9 cellular contexts compared by ENCODE assay signal in the genomic region with DNA sequence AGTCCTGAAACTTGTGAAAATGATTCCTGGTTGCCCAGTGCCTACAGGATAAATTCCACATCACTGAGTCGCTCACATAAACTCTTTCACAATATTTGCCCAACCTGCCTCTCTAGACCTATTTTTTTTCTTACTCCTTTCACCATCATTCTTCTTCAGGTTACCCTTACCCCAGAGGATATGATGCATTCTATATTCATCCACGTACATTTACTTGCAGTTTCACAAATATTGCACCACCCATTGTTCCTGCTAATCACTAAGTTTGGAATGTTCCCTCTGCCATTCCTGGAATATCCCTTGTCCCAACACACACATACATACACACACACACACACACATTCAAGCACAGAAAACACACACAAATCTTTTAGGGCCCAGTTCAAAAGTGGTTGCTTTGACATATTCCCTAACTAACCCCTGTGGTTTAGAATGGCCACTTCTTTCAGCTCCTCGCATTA.
DNase-seq lines count a peak whose midpoint lies in the region; ATAC-seq, FAIRE-seq and TF ChIP-seq lines count a peak whose summit lies in the region.
"Had no signal": no experiment of that assay in that cellular context is flagged by ENCODE, and none has a peak within 500 bp of the region (broad histone marks: within the 10 kb centered on the region; RNA-seq: fewer than 3 reads in every experiment).

No MANE protein-coding gene starts in this region.

- ATAC-seq in activated naive CD4-positive, alpha-beta T cell treated with anti-CD3 and anti-CD28 coated beads, Interleukin-2, amount 50 U/mL, for 72 hours, result peak; percentile 15 to 48

- FAIRE-seq in urothelium cell line (lab: Jason Lieb, UNC), result peak; percentile 77

- no peak overlapping the region for H3K4me3 Mint-ChIP-seq in activated naive CD4-positive, alpha-beta T cell treated with anti-CD3 and anti-CD28 coated beads, Interleukin-2, amount 10 ng/mL, durations not matched to agents 7 days and 5 days
- no peak overlapping the region for H3K4me3 Mint-ChIP-seq in activated CD4-positive, alpha-beta T cell treated with anti-CD3 and anti-CD28 coated beads, Interleukin-2, amount 10 ng/mL, durations not matched to agents 7 days and 5 days

- peaks cover 3% of the 10 kb centered on the region for H3K4me1 Mint-ChIP-seq in activated naive CD4-positive, alpha-beta T cell treated with anti-CD3 and anti-CD28 coated beads, Interleukin-2, amount 10 ng/mL, durations not matched to agents 7 days and 5 days
- peaks cover 4% of the 10 kb centered on the region for H3K4me1 Mint-ChIP-seq in activated CD4-positive, alpha-beta T cell treated with anti-CD3 and anti-CD28 coated beads, Interleukin-2, amount 10 ng/mL, durations not matched to agents 7 days and 5 days

- no peak overlapping the region for H3K4me3 ChIP-seq in astrocyte of the spinal cord (ENCODE audit: low read depth, low read length)
- H3K4me3 ChIP-seq: BLaER1 had no signal

- H3K27me3 Mint-ChIP-seq in activated naive CD4-positive, alpha-beta T cell treated with anti-CD3 and anti-CD28 coated beads, Interleukin-2, amount 10 ng/mL, durations not matched to agents 7 days and 5 days, result no peaks in the 10 kb centered on the region
- H3K27me3 Mint-ChIP-seq in activated CD4-positive, alpha-beta T cell treated with anti-CD3 and anti-CD28 coated beads, Interleukin-2, amount 10 ng/mL, durations not matched to agents 7 days and 5 days, result no peaks in the 10 kb centered on the region

- in situ Hi-C loops in astrocyte of the spinal cord (cut with HindIII; ENCODE audit: low sequenced_read_pairs), result no loop called here

- H3K36me3 Mint-ChIP-seq in activated naive CD4-positive, alpha-beta T cell treated with anti-CD3 and anti-CD28 coated beads, Interleukin-2, amount 50 U/mL, for 72 hours, result peaks cover 5 to 15% of the 10 kb centered on the region in 2 donors
- peaks cover 2% of the 10 kb centered on the region for H3K36me3 Mint-ChIP-seq in activated naive CD4-positive, alpha-beta T cell treated with anti-CD3 and anti-CD28 coated beads, Interleukin-2, amount 10 ng/mL, durations not matched to agents 7 days and 5 days
- H3K36me3 Mint-ChIP-seq in activated CD4-positive, alpha-beta T cell treated with anti-CD3 and anti-CD28 coated beads, Interleukin-2, amount 10 ng/mL, durations not matched to agents 7 days and 5 days (ENCODE audit: low read depth), result peaks cover 6% of the 10 kb centered on the region

- CTCF ChIA-PET in activated naive CD4-positive, alpha-beta T cell treated with anti-CD3 and anti-CD28 coated beads, Interleukin-2, amount 10 ng/mL, durations not matched to agents 7 days and 5 days (lab: Charles Lee), result interaction anchor here (1.2 kb wide), 1 partner anchor 9 kb away, joined by 3 read pairs; no protein-coding TSS in a partner anchor
- CTCF ChIA-PET in activated CD4-positive, alpha-beta T cell treated with anti-CD3 and anti-CD28 coated beads, Interleukin-2, amount 10 ng/mL, durations not matched to agents 7 days and 5 days (lab: Charles Lee), result interaction anchor here (1.5 to 1.7 kb wide), 2 partner anchors 35 to 623 kb away, joined by 5 to 8 read pairs; no protein-coding TSS in a partner anchor

- POLR2A ChIA-PET in activated CD4-positive, alpha-beta T cell treated with anti-CD3 and anti-CD28 coated beads, Interleukin-2, amount 10 ng/mL, durations not matched to agents 7 days and 5 days (lab: Charles Lee), result no interaction called here

- H3K9me3 Mint-ChIP-seq in activated naive CD4-positive, alpha-beta T cell treated with anti-CD3 and anti-CD28 coated beads, Interleukin-2, amount 50 U/mL, for 72 hours, result peaks cover 12 to 17% of the 10 kb centered on the region in 2 donors
- peaks cover 5% of the 10 kb centered on the region for H3K9me3 Mint-ChIP-seq in activated naive CD4-positive, alpha-beta T cell treated with anti-CD3 and anti-CD28 coated beads, Interleukin-2, amount 10 ng/mL, durations not matched to agents 7 days and 5 days
- peaks cover 12% of the 10 kb centered on the region for H3K9me3 Mint-ChIP-seq in activated CD4-positive, alpha-beta T cell treated with anti-CD3 and anti-CD28 coated beads, Interleukin-2, amount 10 ng/mL, durations not matched to agents 7 days and 5 days

- no peak overlapping the region for H3K27ac Mint-ChIP-seq in activated naive CD4-positive, alpha-beta T cell treated with anti-CD3 and anti-CD28 coated beads, Interleukin-2, amount 50 U/mL, for 72 hours
- no peak overlapping the region for H3K27ac Mint-ChIP-seq in activated naive CD4-positive, alpha-beta T cell treated with anti-CD3 and anti-CD28 coated beads, Interleukin-2, amount 10 ng/mL, durations not matched to agents 7 days and 5 days
- H3K27ac Mint-ChIP-seq in activated CD4-positive, alpha-beta T cell treated with anti-CD3 and anti-CD28 coated beads, Interleukin-2, amount 10 ng/mL, durations not matched to agents 7 days and 5 days, result no peak overlapping the region

- DNase-seq in activated naive CD4-positive, alpha-beta T cell treated with anti-CD3 and anti-CD28 coated beads, Interleukin-2, amount 50 U/mL, for 72 hours (ENCODE audit: low spot score in 2 of 2), result no peak
- no peak for DNase-seq in activated naive CD4-positive, alpha-beta T cell treated with anti-CD3 and anti-CD28 coated beads, Interleukin-2, amount 10 ng/mL, durations not matched to agents 7 days and 5 days
- DNase-seq in astrocyte of the spinal cord (ENCODE audit: low read depth, low spot score) (peak; percentile 92), iris pigment epithelial cell (ENCODE audit: low read depth) (peak; percentile 90), urothelium cell line (ENCODE audit: low spot score) (peak; percentile 40), COLO668 (lab: John Stamatoyannopoulos, UW; ENCODE audit: unreplicated experiment) (no peak), mucosa of gallbladder (ENCODE audit: low spot score) (no peak)
- DNase-seq in activated CD4-positive, alpha-beta T cell treated with anti-CD3 and anti-CD28 coated beads, Interleukin-2, amount 10 ng/mL, durations not matched to agents 7 days and 5 days, result no peak

- no peak for TF ChIP-seq CTCF in astrocyte of the spinal cord (IDR thresholded peaks at IDR 0.05; ENCODE audit: low read depth, low read length)

Comparison
In these comparisons a context has a peak if more than half of its experiments do, and no peak if none do; other contexts are left out.
1. DNase-seq: peak in astrocyte of the spinal cord (single experiment), iris pigment epithelial cell (single experiment) and urothelium cell line (single experiment); none in activated naive CD4-positive, alpha-beta T cell treated with anti-CD3 and anti-CD28 coated beads, Interleukin-2, amount 50 U/mL, for 72 hours (0 of 2), activated naive CD4-positive, alpha-beta T cell treated with anti-CD3 and anti-CD28 coated beads, Interleukin-2, amount 10 ng/mL, durations not matched to agents 7 days and 5 days (single experiment), COLO668 (single experiment), activated CD4-positive, alpha-beta T cell treated with anti-CD3 and anti-CD28 coated beads, Interleukin-2, amount 10 ng/mL, durations not matched to agents 7 days and 5 days (single experiment) and mucosa of gallbladder (single experiment).